In the genomic region with DNA sequence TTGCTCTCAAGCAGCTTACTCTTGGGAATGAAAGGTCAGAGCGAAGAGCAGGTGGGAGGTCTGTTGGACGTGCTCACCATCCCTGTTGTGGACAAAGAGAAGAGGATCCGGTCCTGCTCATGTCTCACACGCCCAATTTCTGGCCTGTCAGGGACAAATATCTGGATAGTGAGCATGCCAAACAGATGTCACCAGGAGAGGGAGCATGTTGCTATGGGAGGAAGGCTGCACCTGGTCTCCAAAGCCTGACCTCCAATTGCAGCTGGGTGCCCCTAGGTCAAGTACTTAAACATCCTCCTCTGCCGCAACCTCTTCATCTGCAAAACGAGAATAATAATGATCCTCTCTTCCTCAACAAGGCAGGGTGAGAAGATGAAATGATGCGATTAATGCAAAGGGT, we compare ENCODE assay signal across 14 cellular contexts. TPM values are rescaled to one million over a fixed set of nuclear protein-coding genes. Genes with fewer than 3 reads are reported as not detected.
DNase-seq lines count a peak whose midpoint lies in the region; ATAC-seq and TF ChIP-seq lines count a peak whose summit lies in the region.
"Had no signal": no experiment of that assay in that cellular context is flagged by ENCODE, and none has a peak within 500 bp of the region (broad histone marks: within the 10 kb centered on the region; RNA-seq: fewer than 3 reads in every experiment).

No MANE protein-coding gene starts in this region.

- DNase-seq in DMS153 (lab: John Stamatoyannopoulos, UW): peak; percentile 31
- no peak for DNase-seq in HFFc6
- DNase-seq in Panc1 (ENCODE audit: low read depth, low spot score): no peak
- DNase-seq in fibroblast of the aortic adventitia (ENCODE audit: low read depth): no peak
- DNase-seq in activated CD4-positive, alpha-beta T cell treated with anti-CD3 and anti-CD28 coated beads for 1 hour: no peak
- DNase-seq in central memory CD4-positive, alpha-beta T cell: no peak
- DNase-seq in GM03348 (ENCODE audit: low spot score): no peak
- DNase-seq: activated CD4-positive, alpha-beta memory T cell treated with anti-CD3 and anti-CD28 coated beads, Interleukin-2, amount 10 ng/mL, durations not matched to agents 7 days and 5 days; kidney glomerular epithelial cell; NCI-H1436 had no signal

- H3K36me3 ChIP-seq in Panc1 (ENCODE audit: control insufficient read depth, insufficient read depth, low read length): no peaks in the 10 kb centered on the region
- H3K36me3 ChIP-seq: tibial nerve had no signal

- no TSS peak for BruUV-seq in Panc1 (replicated peaks; lab: Mats Ljungman, UMichigan)

- no peak overlapping the region for H3K27ac Mint-ChIP-seq in HFFc6
- H3K27ac Mint-ChIP-seq: activated CD4-positive, alpha-beta memory T cell treated with anti-CD3 and anti-CD28 coated beads, Interleukin-2, amount 10 ng/mL, durations not matched to agents 7 days and 5 days had no signal

- H3K27me3 Mint-ChIP-seq in HFFc6 (ENCODE audit: insufficient read depth): peaks cover 19% of the 10 kb centered on the region

- H3K27ac ChIP-seq in Panc1 (ENCODE audit: low read length): no peak overlapping the region
- H3K27ac ChIP-seq: epithelial cell of prostate, tibial nerve had no signal

- in situ Hi-C loops in Panc1 (cut with HindIII; ENCODE audit: low pct_unique_long_range_greater_than_20kb, low sequenced_read_pairs): no loop called here

- H3K9me3 ChIP-seq in Panc1 (ENCODE audit: control insufficient read depth, insufficient read depth, low read depth, low read length): no peaks in the 10 kb centered on the region

- TF ChIP-seq CTCF in HFFc6 (IDR thresholded peaks at IDR 0.05): peak; percentile 64
- peak; percentile 46 for TF ChIP-seq CTCF in Panc1 (IDR thresholded peaks at IDR 0.05)
- peak; percentile 3 for TF ChIP-seq CTCF in fibroblast of the aortic adventitia (IDR thresholded peaks at IDR 0.05; ENCODE audit: insufficient read depth, low read length)

- H3K4me1 Mint-ChIP-seq in HFFc6 (ENCODE audit: low read depth): peaks cover 14% of the 10 kb centered on the region
- H3K4me1 Mint-ChIP-seq: activated CD4-positive, alpha-beta memory T cell treated with anti-CD3 and anti-CD28 coated beads, Interleukin-2, amount 10 ng/mL, durations not matched to agents 7 days and 5 days had no signal

- H3K4me3 ChIP-seq in Panc1 (ENCODE audit: low read depth in 2 of 2, low read length in 2 of 2) (no peak overlapping the region), fibroblast of the aortic adventitia (ENCODE audit: low read depth, low read length) (no peak overlapping the region)
- H3K4me3 ChIP-seq: tibial nerve had no signal

- peaks cover 15% of the 10 kb centered on the region for H3K27me3 ChIP-seq in Panc1 (ENCODE audit: control insufficient read depth, insufficient read depth, low read length)

- POLR2A ChIA-PET in Panc1 (lab: Charles Lee): no interaction called here

- CTCF ChIA-PET in Panc1 (lab: Charles Lee): interaction anchor here (1.1 kb wide), 1 partner anchor 235 kb away, joined by 3 read pairs; no protein-coding TSS in a partner anchor

- intact Hi-C loops in Panc1 (cut with micrococcal nuclease; ENCODE audit: unreplicated experiment): loop anchor here (5.0 kb wide), 1 partner anchor 817 kb away; no protein-coding TSS in a partner anchor

- peaks cover 3% of the 10 kb centered on the region; the same call in 1 of the 2 replicates for H3K4me1 ChIP-seq in Panc1 (ENCODE audit: control insufficient read depth, insufficient read depth, low read length)

- H3K36me3 Mint-ChIP-seq in HFFc6 (ENCODE audit: low read depth): no peaks in the 10 kb centered on the region

- ATAC-seq in Panc1: no peak
- ATAC-seq in HG02759 (IDR thresholded peaks at IDR 0.05; ENCODE audit: unreplicated experiment): no peak

- no peaks in the 10 kb centered on the region for H3K9me3 Mint-ChIP-seq in HFFc6
- H3K9me3 Mint-ChIP-seq: activated CD4-positive, alpha-beta memory T cell treated with anti-CD3 and anti-CD28 coated beads, Interleukin-2, amount 10 ng/mL, durations not matched to agents 7 days and 5 days had no signal

- no peak overlapping the region for H3K4me3 Mint-ChIP-seq in HFFc6
- H3K4me3 Mint-ChIP-seq: activated CD4-positive, alpha-beta memory T cell treated with anti-CD3 and anti-CD28 coated beads, Interleukin-2, amount 10 ng/mL, durations not matched to agents 7 days and 5 days had no signal

RNA-seq across cellular contexts. Expression of gene DMRTA2, which starts 53.4 kb away (rescaled TPM):
- under 1 TPM in 2 of 6 experiments, not detected in 4; 0.05 to 0.08 TPM for total RNA-seq in HFFc6 (2021; fragmentation: NEBNext Ultra II Directional; extraction: Animal tissue kit (Norgen Biotek cat#: 25700))
- total RNA-seq in Panc1 (2021; ENCODE audit: unreplicated experiment): not detected
- polyA plus RNA-seq in Panc1 (2012; ENCODE audit: insufficient read length): not detected
- 0.18 TPM in 1 of 2 replicates, not detected in the other for total RNA-seq in fibroblast of the aortic adventitia (ENCODE audit: low replicate concordance)
- total RNA-seq: activated CD4-positive, alpha-beta memory T cell treated with anti-CD3 and anti-CD28 coated beads, Interleukin-2, amount 10 ng/mL, durations not matched to agents 7 days and 5 days; posterior vena cava; tibial nerve had no signal

Comparison
In these comparisons a context has a peak if more than half of its experiments do, and no peak if none do; other contexts are left out.
1. CTCF ChIP-seq: peak in every context shown above with its lines; median percentile 64 in HFFc6; 46 in Panc1; 3 in fibroblast of the aortic adventitia.